Comparison of ENCODE assay signal across 3 cellular contexts in the genomic region with DNA sequence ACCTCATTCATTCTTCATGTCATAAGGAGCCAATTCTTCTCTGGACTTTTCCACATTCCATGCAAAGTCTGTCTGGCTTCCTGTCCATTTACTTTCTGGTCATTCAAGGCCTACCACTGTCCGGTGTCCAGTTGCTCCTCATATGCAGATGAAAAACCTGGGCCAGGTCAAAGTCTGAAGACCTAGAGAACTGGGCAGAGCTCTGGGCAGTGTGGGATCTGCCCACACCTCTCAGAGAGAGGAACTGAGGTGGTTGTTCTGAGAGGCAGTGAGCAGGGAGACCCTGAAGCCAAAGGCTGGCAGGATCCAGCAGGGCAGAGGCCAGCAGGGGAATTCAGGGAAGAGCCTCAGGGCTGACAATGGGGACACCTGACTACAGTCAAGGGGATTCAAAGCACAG. TPM values are rescaled to one million over a fixed set of nuclear protein-coding genes. Genes with fewer than 3 reads are reported as not detected.
"Had no signal": no experiment of that assay in that cellular context is flagged by ENCODE, and none has a peak within 500 bp of the region (broad histone marks: within the 10 kb centered on the region; RNA-seq: fewer than 3 reads in every experiment).

No MANE protein-coding gene starts in this region.

RNA-seq across cellular contexts. Expression of a gene that starts 58.7 kb away (rescaled TPM):
- total RNA-seq: GM23338, H1, H9 had no signal
- polyA plus RNA-seq: GM23338, H1 had no signal
